1 cellular context compared by ENCODE assay signal in genomic region chr12:122081697-122082221, GRCh38.
TF ChIP-seq lines count a peak whose summit lies in the region.

No MANE protein-coding gene starts in this region.

TF ChIP-seq in IMR-90, 13 proteins besides CTCF, POLR2A, EP300 and RAD21 (continued from another document):
- TF ChIP-seq USF2 (IDR thresholded peaks at IDR 0.05; ENCODE audit: low read depth, low read length), result no peak
- TF ChIP-seq CHD1 (IDR thresholded peaks at IDR 0.05; ENCODE audit: low read depth, low read length), result no peak
- no peak for TF ChIP-seq CEBPB (IDR thresholded peaks at IDR 0.05; ENCODE audit: low read depth, low read length)
- no peak for TF ChIP-seq SMC3 (IDR thresholded peaks at IDR 0.05; ENCODE audit: low read depth, low read length)
TF ChIP-seq in IMR-90: peak in this region for 0.
